8 cellular contexts compared by ENCODE assay signal in the genomic region with DNA sequence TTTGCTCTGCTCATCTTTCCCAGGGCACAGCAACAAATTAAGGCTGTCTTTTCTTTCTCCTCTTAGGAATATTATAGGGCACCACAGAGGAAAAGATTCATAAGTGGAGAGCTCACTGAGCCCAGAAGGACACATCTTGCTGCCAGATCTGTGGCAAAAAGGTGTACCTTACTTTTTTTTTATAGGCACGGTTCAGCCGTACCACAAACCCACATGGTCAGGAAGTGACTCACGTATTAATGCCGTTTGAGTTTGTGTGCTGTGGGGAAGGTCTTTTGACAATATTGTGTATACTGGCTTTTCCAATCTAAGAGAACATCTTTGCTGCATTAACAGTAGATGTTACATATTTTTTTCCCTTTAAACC. TPM values are rescaled to one million over a fixed set of nuclear protein-coding genes. Genes with fewer than 3 reads are reported as not detected.
A peak's percentile ranks its signal among the peaks of the same experiment; 100 is the strongest.
DNase-seq lines count a peak whose midpoint lies in the region; ATAC-seq and TF ChIP-seq lines count a peak whose summit lies in the region.

No MANE protein-coding gene starts in this region.

- no peak overlapping the region for H3K4me3 Mint-ChIP-seq in endodermal cell

- H3K9me3 Mint-ChIP-seq in endodermal cell = peaks cover 18% of the 10 kb centered on the region

- no peaks in the 10 kb centered on the region for H3K4me1 ChIP-seq in urinary bladder (ENCODE audit: insufficient read depth)
- H3K4me1 ChIP-seq in endodermal cell (ENCODE audit: control insufficient read depth, insufficient read depth, low read length) = no peaks in the 10 kb centered on the region

- H3K36me3 Mint-ChIP-seq in endodermal cell (ENCODE audit: low read depth) = peaks cover 1% of the 10 kb centered on the region

- peak overlapping the region; percentile 87 for H3K27ac ChIP-seq in 22Rv1
- H3K27ac ChIP-seq in urinary bladder (ENCODE audit: low read depth) = peak overlapping the region; percentile 29
- H3K27ac ChIP-seq in endodermal cell (ENCODE audit: low read depth, low read length) = no peak overlapping the region

- H3K36me3 ChIP-seq in urinary bladder (ENCODE audit: insufficient read depth) (no peaks in the 10 kb centered on the region), endodermal cell (ENCODE audit: control insufficient read depth, insufficient read depth, low read length) (no peaks in the 10 kb centered on the region)

- H3K9ac ChIP-seq in endodermal cell (ENCODE audit: extremely low read depth, low read length, poor library complexity, severe bottlenecking) = no peak overlapping the region

- H3K4me3 ChIP-seq in urinary bladder (ENCODE audit: low read depth, low read length) = no peak overlapping the region
- H3K4me3 ChIP-seq in endodermal cell (ENCODE audit: low read length) = no peak overlapping the region

- H3K27ac Mint-ChIP-seq in endodermal cell = no peak overlapping the region

- ATAC-seq in GM18499 (IDR thresholded peaks at IDR 0.05; ENCODE audit: insufficient read depth, unreplicated experiment) = peak; percentile 28
- ATAC-seq in HG02885 (IDR thresholded peaks at IDR 0.05; ENCODE audit: poor library complexity, unreplicated experiment) = peak; percentile 51

- H3K9me3 ChIP-seq in endodermal cell (ENCODE audit: control insufficient read depth, low read length) = peaks cover 16% of the 10 kb centered on the region

- DNase-seq in NCI-H69 (lab: John Stamatoyannopoulos, UW) (peak; percentile 78), kidney glomerular epithelial cell (lab: John Stamatoyannopoulos, UW) (peak; percentile 62), endodermal cell (no peak)
- DNase-seq in activated T-helper 9 cell treated with anti-CD3 and anti-CD28 coated beads, Interleukin-2, amount 50 U/mL, for 16 hours (ENCODE audit: low read depth) = peak; percentile 22

- no peaks in the 10 kb centered on the region for H3K27me3 ChIP-seq in endodermal cell (ENCODE audit: control insufficient read depth, insufficient read depth, low read length, poor library complexity, severe bottlenecking)

- 25% methylated on average over 4 of the region's 4 CpGs for WGBS in urinary bladder
- WGBS in endodermal cell (ENCODE audit: insufficient coverage in 1 of 2, insufficient read length in 1 of 2), 2 experiments = 92 to 100% methylated on average over 1 to 4 of the region's 4 CpGs

- H3K27me3 Mint-ChIP-seq in endodermal cell (ENCODE audit: insufficient read depth) = no peaks in the 10 kb centered on the region

- TF ChIP-seq CTCF in 22Rv1 (IDR thresholded peaks at IDR 0.05) = no peak
- TF ChIP-seq CTCF in endodermal cell (conservative IDR thresholded peaks at IDR 0.05) = no peak

- peaks cover 10% of the 10 kb centered on the region for H3K4me1 Mint-ChIP-seq in endodermal cell

RNA-seq across cellular contexts. Expression of gene PAQR8, which starts 28.4 kb away (rescaled TPM):
- total RNA-seq in urinary bladder (15.4 TPM), endodermal cell (1 to 10 TPM; 5.9 to 6.7 TPM)
- 12.1 TPM for polyA plus RNA-seq in urinary bladder
- 11.0 TPM for polyA plus RNA-seq in endodermal cell (2013, experiment 1 of 2)
- 11.9 TPM for polyA plus RNA-seq in endodermal cell (2013, experiment 2 of 2)

RNA-seq across cellular contexts. Expression of gene EFHC1, which starts 29.8 kb away (rescaled TPM):
- total RNA-seq in urinary bladder = 51.2 TPM
- 12.8 TPM for polyA plus RNA-seq in urinary bladder
- 10 to 100 TPM; 26.4 to 46.4 TPM for total RNA-seq in endodermal cell
- 49.7 TPM for polyA plus RNA-seq in endodermal cell (2013, experiment 1 of 2)
- polyA plus RNA-seq in endodermal cell (2013, experiment 2 of 2) = 49.3 TPM
